8 cellular contexts compared by ENCODE assay signal in the genomic region with DNA sequence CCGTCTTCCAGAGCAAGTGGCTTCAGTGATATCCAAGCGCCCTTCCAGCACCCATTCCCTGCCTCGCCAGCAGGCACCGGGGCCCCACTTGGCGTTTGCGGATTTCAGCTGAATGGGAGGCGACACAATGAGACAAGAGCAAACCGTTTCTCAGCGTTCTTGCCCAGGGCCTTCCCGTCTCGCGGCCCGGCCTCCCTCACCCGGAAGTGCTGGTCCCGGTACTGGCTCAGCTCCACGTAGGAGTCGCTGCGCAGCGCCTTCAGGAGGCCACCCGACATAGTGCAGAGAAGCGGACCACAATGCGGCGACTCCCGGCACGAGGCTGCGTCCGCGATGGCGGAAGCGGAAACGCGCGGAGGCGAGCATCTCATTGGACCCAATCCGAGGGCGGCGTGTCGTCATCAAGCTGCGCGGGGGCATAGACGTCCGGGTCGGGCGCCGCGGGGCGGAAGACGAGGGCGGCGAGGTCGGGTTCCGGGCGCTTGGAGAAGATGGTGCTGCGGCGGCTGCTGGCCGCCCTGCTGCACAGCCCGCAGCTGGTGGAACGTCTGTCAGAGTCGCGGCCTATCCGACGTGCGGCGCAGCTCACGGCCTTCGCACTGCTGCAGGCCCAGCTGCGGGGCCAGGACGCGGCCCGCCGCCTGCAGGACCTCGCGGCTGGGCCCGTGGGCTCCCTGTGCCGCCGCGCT. TPM values are rescaled to one million over a fixed set of nuclear protein-coding genes. Genes with fewer than 3 reads are reported as not detected.
DNase-seq lines count a peak whose midpoint lies in the region; ATAC-seq and TF ChIP-seq lines count a peak whose summit lies in the region.

Gene NCBP2 (minus strand): TSS at position 303 of the 689 bp plus-strand sequence. CDS start 25 bp downstream, at position 278.

- intact Hi-C loops in right cardiac atrium (cut with DNase I): loop anchor here in 2 of 4 donors (5.0 to 10.0 kb wide), 2 partner anchors 75 to 78 kb away; partner anchors contain the start of gene SENP5 (in 2 of the 2)
- intact Hi-C loops in vagina (cut with DNase I): no loop called here

- DNase-seq in NCI-H187 (lab: John Stamatoyannopoulos, UW) (peak; percentile 91 to 97), T-helper 2 cell (peak; percentile 98 to 100 (median 99)), anterior cingulate cortex (lab: John Stamatoyannopoulos, UW) (peak; percentile 75 to 99 (median 96)), right cardiac atrium (peak; percentile 99 to 100 (median 100)), putamen (ENCODE audit: low spot score) (peak; percentile 96), vagina (ENCODE audit: extremely low spot score in 2 of 2) (peak; percentile 96 to 98)

- H3K36me3 ChIP-seq in vagina: peaks cover 0 to 19% of the 10 kb centered on the region in 2 donors

- peak in 1 of 2 donors; percentile 54 for TF ChIP-seq POLR2A in vagina (IDR thresholded peaks at IDR 0.05)

- peak within 1 kb of the TSS; percentile 84 for H3K27ac ChIP-seq in right cardiac atrium (ENCODE audit: low read length)
- H3K27ac ChIP-seq in vagina: peak within 1 kb of the TSS; percentile 84

- TF ChIP-seq CTCF in vagina (IDR thresholded peaks at IDR 0.05): peak; percentile 20 to 39 (median 22)

- H3K9me3 ChIP-seq in right cardiac atrium (ENCODE audit: control insufficient read depth, low read length) (no peaks in the 10 kb centered on the region), vagina (no peaks in the 10 kb centered on the region)

- peak within 1 kb of the TSS; percentile 91 for H3K4me3 ChIP-seq in right cardiac atrium (ENCODE audit: low read length)
- peak within 1 kb of the TSS; percentile 88 to 98 for H3K4me3 ChIP-seq in vagina

- ATAC-seq in GM18499 (IDR thresholded peaks at IDR 0.05; ENCODE audit: insufficient read depth, unreplicated experiment) (peak; percentile 49), HG02943 (IDR thresholded peaks at IDR 0.05; ENCODE audit: low read depth, unreplicated experiment) (peak; percentile 93), right cardiac atrium (peak; percentile 96 to 97)

- H3K27me3 ChIP-seq in right cardiac atrium (ENCODE audit: control insufficient read depth, insufficient read depth) (no peaks in the 10 kb centered on the region), vagina (no peaks in the 10 kb centered on the region)

- WGBS in right cardiac atrium: under 1% methylated on average over 77 of the region's 77 CpGs

- H3K4me1 ChIP-seq in right cardiac atrium (ENCODE audit: control insufficient read depth, insufficient read depth, low read length) (peaks cover 6% of the 10 kb centered on the region), vagina (peaks cover 28% of the 10 kb centered on the region)

RNA-seq across cellular contexts. Expression of gene NCBP2, which starts in this region (rescaled TPM):
- total RNA-seq in right cardiac atrium (10 to 100 TPM; 35.5 to 43.4 (median 37.0) TPM), vagina (25.8 TPM)
- polyA plus RNA-seq in right cardiac atrium: 30.9 TPM

Comparison
In these comparisons a context has a peak if more than half of its experiments do, and no peak if none do; other contexts are left out.
1. Peak in every context shown above with its lines: DNase-seq, ATAC-seq, H3K4me3 ChIP-seq and H3K27ac ChIP-seq.